ENCODE assay signal across 8 cellular contexts in genomic region chr19:58499021-58499927, GRCh38. TPM values are rescaled to one million over a fixed set of nuclear protein-coding genes. Genes with fewer than 3 reads are reported as not detected.
DNase-seq lines count a peak whose midpoint lies in the region; ATAC-seq and TF ChIP-seq lines count a peak whose summit lies in the region.

No MANE protein-coding gene starts in this region.

- peak; percentile 77 for ATAC-seq in GM18873 (IDR thresholded peaks at IDR 0.05; ENCODE audit: low FRiP score, unreplicated experiment)
- ATAC-seq in HG03135 (IDR thresholded peaks at IDR 0.05; ENCODE audit: unreplicated experiment) = peak; percentile 89
- peak; percentile 98 for ATAC-seq in WTC11

- H3K27me3 Mint-ChIP-seq in WTC11 (ENCODE audit: low read depth) = peaks cover 11% of the 10 kb centered on the region
- H3K27me3 Mint-ChIP-seq in immature natural killer cell (ENCODE audit: low read depth in 3 of 3) = peaks cover 7 to 12% (median 8%) of the 10 kb centered on the region in 3 donors

- H3K4me3 Mint-ChIP-seq in WTC11 = peak overlapping the region; percentile 81
- H3K4me3 Mint-ChIP-seq in immature natural killer cell = peak overlapping the region; percentile 89 to 96 (median 95)

- H3K4me3 ChIP-seq in cardiac fibroblast (replicated peaks in 1 of 2; ENCODE audit: low read depth in 2 of 2, low read length in 2 of 2) = peak overlapping the region; percentile 57 to 68

- H3K27ac Mint-ChIP-seq in WTC11 (peak overlapping the region; percentile 98), immature natural killer cell (peak overlapping the region; percentile 89 to 96 (median 94))

- DNase-seq in AG08396 (ENCODE audit: low spot score) (peak; percentile 97), NCI-H2196 treated with DMSO at 0.1 percent for 48 hours (lab: John Stamatoyannopoulos, UW; ENCODE audit: unreplicated experiment) (peak; percentile 97), WTC11 (ENCODE audit: low spot score) (peak; percentile 100), cardiac fibroblast (ENCODE audit: low read depth in 2 of 2) (peak; percentile 99), immature natural killer cell (peak; percentile 91 to 94 (median 92)), smooth muscle cell of the brain vasculature (ENCODE audit: low read depth, low spot score) (peak; percentile 93)

- H3K36me3 Mint-ChIP-seq in WTC11 (no peaks in the 10 kb centered on the region), immature natural killer cell (no peaks in the 10 kb centered on the region)

- CTCF ChIA-PET in WTC11 (lab: Charles Lee) = interaction anchor here (0.6 to 4.2 kb wide), 3 partner anchors 14 to 48 kb away, joined by 3 to 30 read pairs (median 16); partner anchors contain the start of genes ZBTB45 and ZNF324B

- TF ChIP-seq CTCF in WTC11 (IDR thresholded peaks at IDR 0.05) (no peak), cardiac fibroblast (IDR thresholded peaks at IDR 0.05; ENCODE audit: low read depth, low read length) (peak; percentile 50)

- H3K9me3 Mint-ChIP-seq in WTC11 = no peaks in the 10 kb centered on the region; the same call in 1 of the 2 replicates
- peaks cover 0 to 6% (median 1%) of the 10 kb centered on the region in 6 donors for H3K9me3 Mint-ChIP-seq in immature natural killer cell

- POLR2A ChIA-PET in WTC11 (lab: Charles Lee) = interaction anchor here (1.1 to 1.7 kb wide), 4 partner anchors 15 to 56 kb away, joined by 3 to 6 read pairs (median 4); partner anchors contain the start of genes CHMP2A, TRIM28 and ZNF446

- peaks cover 17% of the 10 kb centered on the region for H3K4me1 Mint-ChIP-seq in WTC11
- peaks cover 15 to 21% of the 10 kb centered on the region in 2 donors for H3K4me1 Mint-ChIP-seq in immature natural killer cell

TF ChIP-seq in WTC11, 78 proteins besides CTCF, POLR2A, EP300 and RAD21 (continues in another document):
- TF ChIP-seq ZNF281 (CRISPR knock-in tag; IDR thresholded peaks at IDR 0.05) (no peak), GTF2I (CRISPR knock-in tag; conservative IDR thresholded peaks at IDR 0.05) (no peak), NR1H2 (CRISPR knock-in tag; IDR thresholded peaks at IDR 0.05) (no peak), FOXP4 (CRISPR knock-in tag; IDR thresholded peaks at IDR 0.05) (peak; percentile 91), EMX1 (CRISPR knock-in tag; IDR thresholded peaks at IDR 0.05) (no peak), E2F4 (CRISPR knock-in tag; IDR thresholded peaks at IDR 0.05; ENCODE audit: borderline replicate concordance, low read depth) (no peak), ZNF121 (CRISPR knock-in tag; IDR thresholded peaks at IDR 0.05) (no peak), TEAD1 (CRISPR knock-in tag; IDR thresholded peaks at IDR 0.05) (no peak), TCF7 (CRISPR knock-in tag; IDR thresholded peaks at IDR 0.05; ENCODE audit: low read depth) (no peak), GABPB1 (CRISPR knock-in tag; IDR thresholded peaks at IDR 0.05) (peak; percentile 89), AFF4 (CRISPR knock-in tag; IDR thresholded peaks at IDR 0.05; ENCODE audit: borderline replicate concordance) (no peak), ESRRA (CRISPR knock-in tag; IDR thresholded peaks at IDR 0.05; ENCODE audit: borderline replicate concordance) (peak; percentile 35; the same call in 1 of the 2 replicates), OVOL2 (CRISPR knock-in tag; IDR thresholded peaks at IDR 0.05; ENCODE audit: borderline replicate concordance) (no peak), ZNF416 (CRISPR knock-in tag; IDR thresholded peaks at IDR 0.05) (no peak), FOXP1 (CRISPR knock-in tag; IDR thresholded peaks at IDR 0.05; ENCODE audit: borderline replicate concordance) (peak; percentile 58; the same call in 1 of the 2 replicates), MYBL2 (CRISPR knock-in tag; IDR thresholded peaks at IDR 0.05) (no peak; the same call in 1 of the 2 replicates), NFE2L1 (CRISPR knock-in tag; IDR thresholded peaks at IDR 0.05) (no peak), NFYB (CRISPR knock-in tag; conservative IDR thresholded peaks at IDR 0.05; ENCODE audit: low read depth) (no peak), FOXK1 (CRISPR knock-in tag; IDR thresholded peaks at IDR 0.05) (peak; percentile 91)

RNA-seq across cellular contexts. Expression of gene SLC27A5, which starts 12.5 kb away (rescaled TPM):
- total RNA-seq in WTC11 (2021) = 18.8 to 22.0 TPM (median 21.9 TPM) in 3 replicates
- 10 to 100 TPM in 2 of 3 donors, 1 to 10 TPM in 1; 7.6 to 23.7 (median 14.8) TPM for polyA plus RNA-seq in immature natural killer cell

RNA-seq across cellular contexts. Expression of gene ZBTB45, which starts 20.3 kb away (rescaled TPM):
- total RNA-seq in WTC11 (2021) = 17.0 to 19.7 TPM (median 18.0 TPM) in 3 replicates
- 1 to 10 TPM; 2.8 to 7.2 (median 3.4) TPM for polyA plus RNA-seq in immature natural killer cell

RNA-seq across cellular contexts. Expression of gene ZNF446, which starts 23.1 kb away (rescaled TPM):
- 5.0 to 6.5 TPM (median 6.0 TPM) in 3 replicates for total RNA-seq in WTC11 (2021)
- 1 to 10 TPM; 2.3 to 3.6 (median 2.5) TPM for polyA plus RNA-seq in immature natural killer cell

RNA-seq across cellular contexts. Expression of gene ZNF324, which starts 32.4 kb away (rescaled TPM):
- 5.1 to 5.9 TPM (median 5.7 TPM) in 3 replicates for total RNA-seq in WTC11 (2021)
- polyA plus RNA-seq in immature natural killer cell = 10 to 100 TPM in 2 of 3 donors, 1 to 10 TPM in 1; 5.8 to 13.8 (median 11.4) TPM

RNA-seq across cellular contexts. Expression of gene TRIM28, which starts 44.6 kb away (rescaled TPM):
- total RNA-seq in WTC11 (2021) = 1,095 to 1,221 TPM (median 1,108 TPM) in 3 replicates
- 10 to 100 TPM; 34.3 to 36.3 (median 35.7) TPM for polyA plus RNA-seq in immature natural killer cell

Comparison
In these comparisons a context has a peak if more than half of its experiments do, and no peak if none do; other contexts are left out.
1. Peak in every context shown above with its lines: DNase-seq, ATAC-seq and H3K4me3 ChIP-seq.